In genomic region chr3:43288366-43288765, GRCh38 we compare ENCODE assay signal across 8 cellular contexts. TPM values are rescaled to one million over a fixed set of nuclear protein-coding genes. Genes with fewer than 3 reads are reported as not detected.
DNase-seq lines count a peak whose midpoint lies in the region; ATAC-seq and TF ChIP-seq lines count a peak whose summit lies in the region.

No MANE protein-coding gene starts in this region.

- DNase-seq in SK-N-SH (no peak), epithelial cell of esophagus (ENCODE audit: low read depth) (no peak), posterior vena cava (ENCODE audit: low spot score) (no peak), omental fat pad (ENCODE audit: low spot score) (no peak), NCI-H1417 (lab: John Stamatoyannopoulos, UW) (no peak)

- intact Hi-C loops in posterior vena cava (cut with DNase I), result no loop called here

- POLR2A ChIA-PET in SK-N-SH (lab: Yijun Ruan, JAX), result no interaction called here

- H4K20me1 ChIP-seq in SK-N-SH (ENCODE audit: insufficient read depth), result peaks cover 50% of the 10 kb centered on the region

- ATAC-seq in HG02623 (IDR thresholded peaks at IDR 0.05; ENCODE audit: unreplicated experiment) (peak; percentile 33), omental fat pad (ENCODE audit: low FRiP score) (no peak)

- H3K4me2 ChIP-seq in SK-N-SH, result peak overlapping the region; percentile 80

- TF ChIP-seq RAD21 in SK-N-SH (IDR thresholded peaks at IDR 0.05; ENCODE audit: low read length), result no peak

- WGBS in SK-N-SH (ENCODE audit: low lambda C conversion rate), result 87% methylated on average over 2 of the region's 2 CpGs

- H3K9ac ChIP-seq in SK-N-SH, result peak overlapping the region; percentile 72; the same call in 1 of the 2 replicates
- no peak overlapping the region for H3K9ac ChIP-seq in rectal smooth muscle tissue (ENCODE audit: low read length)

- no peaks in the 10 kb centered on the region for H3K9me2 ChIP-seq in SK-N-SH

- no peaks in the 10 kb centered on the region; the same call in 1 of the 2 replicates for H3K27me3 ChIP-seq in SK-N-SH (ENCODE audit: insufficient read depth)
- H3K27me3 ChIP-seq in rectal smooth muscle tissue (ENCODE audit: control insufficient read depth, insufficient read depth, low read length), result no peaks in the 10 kb centered on the region

- peak overlapping the region; percentile 27; the same call in 1 of the 2 replicates for H3K4me3 ChIP-seq in GM08714 (ENCODE audit: low read length)
- peak overlapping the region in 1 of 2 experiments; percentile 13; a peak in 2 of 4 replicates for H3K4me3 ChIP-seq in SK-N-SH (ENCODE audit: low read depth in 2 of 2, low read length in 1 of 2)
- H3K4me3 ChIP-seq in epithelial cell of esophagus (ENCODE audit: low read length), result peak overlapping the region; percentile 29
- peak overlapping the region; percentile 40 for H3K4me3 ChIP-seq in rectal smooth muscle tissue (ENCODE audit: low read length)

- H2AFZ ChIP-seq in SK-N-SH (ENCODE audit: low read depth), result no peak overlapping the region

- H3K9me3 ChIP-seq in SK-N-SH, result no peaks in the 10 kb centered on the region

- H3K4me1 ChIP-seq in SK-N-SH (ENCODE audit: control insufficient read depth in 1 of 2, insufficient read depth in 2 of 2, low read depth in 1 of 2, low read length in 1 of 2) (peaks cover 15% of the 10 kb centered on the region in 2 experiments; a peak in 3 of 4 replicates), rectal smooth muscle tissue (ENCODE audit: control insufficient read depth, insufficient read depth, low read length) (peaks cover 19% of the 10 kb centered on the region)

- H3F3A ChIP-seq in SK-N-SH (replicated peaks; ENCODE audit: insufficient read depth), result no peaks in the 10 kb centered on the region

- no peak for TF ChIP-seq EP300 in SK-N-SH (IDR thresholded peaks at IDR 0.05; ENCODE audit: borderline replicate concordance in 1 of 2, low read depth in 1 of 2, low read length in 1 of 2)

- peaks cover 64% of the 10 kb centered on the region for H3K79me2 ChIP-seq in SK-N-SH (ENCODE audit: insufficient read depth)

- H3K36me3 ChIP-seq in SK-N-SH (replicated peaks in 1 of 2; ENCODE audit: control insufficient read depth in 1 of 2, insufficient read depth in 2 of 2, low read length in 1 of 2), result peaks cover 0 to 10% of the 10 kb centered on the region in 2 experiments
- no peaks in the 10 kb centered on the region for H3K36me3 ChIP-seq in rectal smooth muscle tissue (ENCODE audit: control insufficient read depth, insufficient read depth, low read length)

- no peak overlapping the region for H3K27ac ChIP-seq in SK-N-SH (ENCODE audit: low read depth in 2 of 2, low read length in 1 of 2)
- peak overlapping the region; percentile 40 for H3K27ac ChIP-seq in rectal smooth muscle tissue (ENCODE audit: low read depth, low read length)

- no peak for TF ChIP-seq CTCF in SK-N-SH (IDR thresholded peaks at IDR 0.05)
- TF ChIP-seq CTCF in epithelial cell of esophagus (IDR thresholded peaks at IDR 0.05; ENCODE audit: insufficient read depth, low read depth, low read length, missing control alignments), result no peak
- no peak for TF ChIP-seq CTCF in omental fat pad (IDR thresholded peaks at IDR 0.05)

- CTCF ChIA-PET in SK-N-SH (lab: Yijun Ruan, JAX), result no interaction called here

TF ChIP-seq in SK-N-SH, 30 proteins besides CTCF, POLR2A, EP300 and RAD21:
- TF ChIP-seq SIN3A (IDR thresholded peaks at IDR 0.05; ENCODE audit: borderline replicate concordance, low read depth, low read length), result no peak
- no peak for TF ChIP-seq NRF1 (IDR thresholded peaks at IDR 0.05; ENCODE audit: low read depth, low read length)
- no peak for TF ChIP-seq FOXJ3 (CRISPR knock-in tag; IDR thresholded peaks at IDR 0.05)

RNA-seq across cellular contexts. Expression of gene SNRK, which starts 2.0 kb away (rescaled TPM):
- polyA plus RNA-seq in SK-N-SH (2012; rRNA removed), result 3.6 and 4.6 TPM in 2 replicates
- polyA plus RNA-seq in SK-N-SH (2012; cell fraction: cytosol; rRNA removed), result 4.4 and 4.6 TPM in 2 replicates
- 4.8 and 8.1 TPM in 2 replicates for polyA plus RNA-seq in SK-N-SH (2012; cell fraction: nucleus; rRNA removed)
- total RNA-seq in posterior vena cava (10 to 100 TPM; 34.8 to 49.3 TPM), omental fat pad (10 to 100 TPM; 41.9 to 96.0 (median 61.1) TPM)
